In the genomic region with DNA sequence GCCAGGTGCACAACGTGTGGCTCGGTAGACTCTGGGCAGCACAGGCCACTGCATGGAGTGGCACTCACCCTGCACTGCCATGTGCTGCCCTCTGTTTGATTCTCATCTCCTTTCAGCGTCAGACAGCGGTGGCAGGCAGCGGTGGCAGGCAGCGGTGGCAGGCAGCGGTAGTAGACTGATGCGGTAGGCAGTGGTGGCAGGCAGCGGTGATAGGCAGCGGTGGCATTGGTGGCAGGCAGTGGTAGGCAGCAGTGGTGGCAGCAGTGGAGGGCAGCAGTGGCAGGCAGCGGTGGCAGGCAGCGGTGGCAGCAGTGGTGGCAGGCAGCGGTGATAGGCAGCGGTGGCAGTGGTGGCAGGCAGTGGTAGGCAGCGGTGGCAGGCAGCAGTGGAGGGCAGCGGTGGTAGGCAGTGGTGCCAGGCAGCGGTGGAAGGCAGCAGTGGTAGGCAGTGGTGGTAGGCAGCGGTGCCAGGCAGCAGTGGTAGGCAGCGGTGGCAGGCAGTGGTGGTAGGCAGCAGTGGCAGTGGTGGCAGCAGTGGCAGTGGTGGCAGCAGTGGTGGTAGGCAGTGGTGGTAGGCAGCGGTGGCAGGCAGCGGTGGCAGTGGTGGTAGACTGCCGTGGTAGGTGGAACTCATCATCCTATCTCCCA, we compare ENCODE assay signal across 1 cellular context.
TF ChIP-seq lines count a peak whose summit lies in the region.

No MANE protein-coding gene starts in this region.

TF ChIP-seq in K562, 482 proteins besides CTCF, POLR2A, EP300 and RAD21:
- TF ChIP-seq ZBTB33 (CRISPR knock-in tag; IDR thresholded peaks at IDR 0.05) (peak; percentile 91), HNRNPL (IDR thresholded peaks at IDR 0.05; ENCODE audit: low read depth, low read length) (peak; percentile 88; the same call in 1 of the 2 replicates), ZBTB17 (CRISPR knock-in tag; IDR thresholded peaks at IDR 0.05) (no peak)
